ENCODE assay signal across 8 cellular contexts in genomic region chr16:89094252-89094901, GRCh38.
DNase-seq lines count a peak whose midpoint lies in the region; ATAC-seq and TF ChIP-seq lines count a peak whose summit lies in the region.

No MANE protein-coding gene starts in this region.

- CTCF ChIA-PET in HEK293 (lab: Yijun Ruan, JAX): interaction anchor here (0.5 kb wide), 1 partner anchor 237 kb away, joined by 3 read pairs; no protein-coding TSS in a partner anchor

- no peak overlapping the region for H3K9ac ChIP-seq in parathyroid adenoma

- DNase-seq in AG08395 (ENCODE audit: low spot score) (peak; percentile 23), fibroblast of peridontal ligament (ENCODE audit: extremely low read depth) (peak; percentile 5), middle frontal gyrus (ENCODE audit: extremely low spot score, low spot score) (no peak), GF-D8 (lab: John Stamatoyannopoulos, UW) (no peak)
- DNase-seq in activated CD4-positive, alpha-beta T cell treated with anti-CD3 and anti-CD28 coated beads, Interleukin-2, amount 50 U/mL, for 48 hours: peak; percentile 44 to 46

- peaks cover 28% of the 10 kb centered on the region for H3K79me2 ChIP-seq in parathyroid adenoma

- H3K4me3 ChIP-seq in HEK293 (ENCODE audit: low read depth, low read length): peak overlapping the region; percentile 62
- peak overlapping the region; percentile 68 for H3K4me3 ChIP-seq in parathyroid adenoma (ENCODE audit: low read depth, low read length)

- H2AFZ ChIP-seq in parathyroid adenoma: peak overlapping the region; percentile 64

- no peak for ATAC-seq in GM21381 (IDR thresholded peaks at IDR 0.05; ENCODE audit: unreplicated experiment)

- TF ChIP-seq CTCF in HEK293 (tag by site-specific recombination; IDR thresholded peaks at IDR 0.05): no peak
- no peak for TF ChIP-seq CTCF in parathyroid adenoma (IDR thresholded peaks at IDR 0.05)

- H3K4me1 ChIP-seq in HEK293 (ENCODE audit: control insufficient read depth, insufficient read depth, low read length): peaks cover 11% of the 10 kb centered on the region; the same call in 1 of the 2 replicates
- H3K4me1 ChIP-seq in parathyroid adenoma: peaks cover 4% of the 10 kb centered on the region

- H3K9me3 ChIP-seq in HEK293 (ENCODE audit: control insufficient read depth, insufficient read depth, low read depth, low read length) (no peaks in the 10 kb centered on the region), parathyroid adenoma (ENCODE audit: control insufficient read depth, low read length) (no peaks in the 10 kb centered on the region)

- H3K27me3 ChIP-seq in parathyroid adenoma (ENCODE audit: control insufficient read depth, insufficient read depth, low read length): no peaks in the 10 kb centered on the region

- peak overlapping the region; percentile 65 for H3K4me2 ChIP-seq in parathyroid adenoma (ENCODE audit: low read length)

- H3K36me3 ChIP-seq in HEK293 (ENCODE audit: control insufficient read depth in 2 of 2, insufficient read depth in 1 of 2, low read length in 2 of 2): peaks cover 0 to 11% of the 10 kb centered on the region in 2 experiments; a peak in 1 of 3 replicates
- no peaks in the 10 kb centered on the region for H3K36me3 ChIP-seq in parathyroid adenoma (ENCODE audit: control insufficient read depth, insufficient read depth, low read length)

- H3K27ac ChIP-seq in HEK293 (ENCODE audit: extremely low read depth, low read depth, low read length): peak overlapping the region; percentile 75; the same call in 1 of the 2 replicates
- no peak overlapping the region for H3K27ac ChIP-seq in parathyroid adenoma

- POLR2A ChIA-PET in HEK293 (lab: Yijun Ruan, JAX): interaction anchor here (0.5 to 1.0 kb wide), 2 partner anchors 10 to 40 kb away, joined by 3 to 5 read pairs; no protein-coding TSS in a partner anchor

TF ChIP-seq in HEK293, 187 proteins besides CTCF, POLR2A, EP300 and RAD21:
- no peak for TF ChIP-seq OSR2 (tag by site-specific recombination; IDR thresholded peaks at IDR 0.05)
- no peak for TF ChIP-seq ZXDB (tag by site-specific recombination; IDR thresholded peaks at IDR 0.05)
- TF ChIP-seq PATZ1 (tag by site-specific recombination; IDR thresholded peaks at IDR 0.05): 0 out of 2 replicates have a peak, but pooled peaks have one; percentile 13
- TF ChIP-seq ZIC2 (tag by site-specific recombination; IDR thresholded peaks at IDR 0.05): peak; percentile 13; the same call in 1 of the 2 replicates
- TF ChIP-seq ZNF174 (tag by site-specific recombination; IDR thresholded peaks at IDR 0.05): no peak
- TF ChIP-seq ZNF335 (tag by site-specific recombination; conservative IDR thresholded peaks at IDR 0.05): peak; percentile 43
- peak; percentile 6 for TF ChIP-seq ZBTB26 (tag by site-specific recombination; optimal IDR thresholded peaks at IDR 0.05)
- TF ChIP-seq ZNF747 (tag by site-specific recombination; IDR thresholded peaks at IDR 0.05): no peak
- no peak for TF ChIP-seq ZNF843 (tag by site-specific recombination; IDR thresholded peaks at IDR 0.05)

Comparison
In these comparisons a context has a peak if more than half of its experiments do, and no peak if none do; other contexts are left out.
1. DNase-seq: peak in AG08395 (single experiment), activated CD4-positive, alpha-beta T cell treated with anti-CD3 and anti-CD28 coated beads, Interleukin-2, amount 50 U/mL, for 48 hours (2 of 2) and fibroblast of peridontal ligament (single experiment); none in middle frontal gyrus (single experiment) and GF-D8 (single experiment).